Comparison of ENCODE assay signal across 9 cellular contexts in genomic region chr2:26001743-26002341, GRCh38. TPM values are rescaled to one million over a fixed set of nuclear protein-coding genes. Genes with fewer than 3 reads are reported as not detected.
DNase-seq lines count a peak whose midpoint lies in the region; ATAC-seq and TF ChIP-seq lines count a peak whose summit lies in the region.
"Had no signal": no experiment of that assay in that cellular context is flagged by ENCODE, and none has a peak within 500 bp of the region (broad histone marks: within the 10 kb centered on the region; RNA-seq: fewer than 3 reads in every experiment).

No MANE protein-coding gene starts in this region.

- ATAC-seq in left lobe of liver (peak; percentile 71), HG02884 (IDR thresholded peaks at IDR 0.05; ENCODE audit: unreplicated experiment) (no peak)
- ATAC-seq: GM12878 had no signal

- CTCF ChIA-PET in activated naive CD4-positive, alpha-beta T cell treated with anti-CD3 and anti-CD28 coated beads for 36 hours (lab: Charles Lee), result no interaction called here

- peak; percentile 61 for DNase-seq in KG1 (lab: John Stamatoyannopoulos, UW)
- DNase-seq in left lobe of liver (ENCODE audit: low spot score), result peak; percentile 77
- DNase-seq in activated naive CD8-positive, alpha-beta T cell treated with anti-CD3 and anti-CD28 coated beads for 36 hours, result no peak
- no peak for DNase-seq in kidney tubule cell (ENCODE audit: low spot score)
- DNase-seq in activated naive CD4-positive, alpha-beta T cell treated with anti-CD3 and anti-CD28 coated beads for 36 hours, result no peak

- peak overlapping the region; percentile 69 for H3K27ac ChIP-seq in temporal lobe (ENCODE audit: low read depth, low read length)

- no peak for TF ChIP-seq CTCF in brain (conservative IDR thresholded peaks at IDR 0.05)

- intact Hi-C loops in activated naive CD4-positive, alpha-beta T cell treated with anti-CD3 and anti-CD28 coated beads for 36 hours (cut with micrococcal nuclease), result no loop called here

- H3K27me3 Mint-ChIP-seq in brain, result peaks cover 7% of the 10 kb centered on the region
- peaks cover 4% of the 10 kb centered on the region for H3K27me3 Mint-ChIP-seq in activated naive CD8-positive, alpha-beta T cell treated with anti-CD3 and anti-CD28 coated beads for 36 hours
- no peaks in the 10 kb centered on the region for H3K27me3 Mint-ChIP-seq in activated naive CD4-positive, alpha-beta T cell treated with anti-CD3 and anti-CD28 coated beads for 36 hours (ENCODE audit: low read depth)

- H3K27ac Mint-ChIP-seq in brain, result peak overlapping the region; percentile 53 to 94 (median 83)
- no peak overlapping the region for H3K27ac Mint-ChIP-seq in activated naive CD8-positive, alpha-beta T cell treated with anti-CD3 and anti-CD28 coated beads for 36 hours
- no peak overlapping the region for H3K27ac Mint-ChIP-seq in activated naive CD4-positive, alpha-beta T cell treated with anti-CD3 and anti-CD28 coated beads for 36 hours

- H3K4me3 Mint-ChIP-seq in brain, result peak overlapping the region in 2 of 5 experiments; percentile 48 to 49
- no peak overlapping the region for H3K4me3 Mint-ChIP-seq in activated naive CD8-positive, alpha-beta T cell treated with anti-CD3 and anti-CD28 coated beads for 36 hours
- H3K4me3 Mint-ChIP-seq in activated naive CD4-positive, alpha-beta T cell treated with anti-CD3 and anti-CD28 coated beads for 36 hours, result no peak overlapping the region

- peaks cover 0 to 6% (median 0%) of the 10 kb centered on the region in 5 experiments for H3K9me3 Mint-ChIP-seq in brain
- no peaks in the 10 kb centered on the region for H3K9me3 Mint-ChIP-seq in activated naive CD8-positive, alpha-beta T cell treated with anti-CD3 and anti-CD28 coated beads for 36 hours
- no peaks in the 10 kb centered on the region for H3K9me3 Mint-ChIP-seq in activated naive CD4-positive, alpha-beta T cell treated with anti-CD3 and anti-CD28 coated beads for 36 hours

- no peaks in the 10 kb centered on the region for H3K36me3 Mint-ChIP-seq in brain
- no peaks in the 10 kb centered on the region for H3K36me3 Mint-ChIP-seq in activated naive CD8-positive, alpha-beta T cell treated with anti-CD3 and anti-CD28 coated beads for 36 hours
- no peaks in the 10 kb centered on the region for H3K36me3 Mint-ChIP-seq in activated naive CD4-positive, alpha-beta T cell treated with anti-CD3 and anti-CD28 coated beads for 36 hours (ENCODE audit: low read depth)

- H3K4me1 Mint-ChIP-seq in brain, result peaks cover 27% of the 10 kb centered on the region
- H3K4me1 Mint-ChIP-seq in activated naive CD8-positive, alpha-beta T cell treated with anti-CD3 and anti-CD28 coated beads for 36 hours, result no peaks in the 10 kb centered on the region
- peaks cover 2% of the 10 kb centered on the region for H3K4me1 Mint-ChIP-seq in activated naive CD4-positive, alpha-beta T cell treated with anti-CD3 and anti-CD28 coated beads for 36 hours (ENCODE audit: low read depth)

RNA-seq across cellular contexts. Expression of gene KIF3C, which starts 19.5 kb away (rescaled TPM):
- 74.7 TPM for polyA plus RNA-seq in brain (ENCODE audit: insufficient read depth, low read depth, low replicate concordance)
- total RNA-seq in left lobe of liver (0.86 TPM), temporal lobe (112 TPM)
- total RNA-seq in activated naive CD8-positive, alpha-beta T cell treated with anti-CD3 and anti-CD28 coated beads for 36 hours, result 1 to 10 TPM; 3.7 to 4.1 TPM
- total RNA-seq in activated naive CD4-positive, alpha-beta T cell treated with anti-CD3 and anti-CD28 coated beads for 36 hours, result 1 to 10 TPM; 3.0 to 3.4 TPM

RNA-seq across cellular contexts. Expression of gene RAB10, which starts 32.0 kb away (rescaled TPM):
- polyA plus RNA-seq in brain (ENCODE audit: insufficient read depth, low read depth, low replicate concordance), result 68.7 TPM
- total RNA-seq in left lobe of liver, result 49.6 TPM
- total RNA-seq in temporal lobe, result 114 TPM
- 100 to 1,000 TPM; 106 to 109 TPM for total RNA-seq in activated naive CD8-positive, alpha-beta T cell treated with anti-CD3 and anti-CD28 coated beads for 36 hours
- 10 to 100 TPM; 84.2 to 93.0 TPM for total RNA-seq in activated naive CD4-positive, alpha-beta T cell treated with anti-CD3 and anti-CD28 coated beads for 36 hours

Comparison
In these comparisons a context has a peak if more than half of its experiments do, and no peak if none do; other contexts are left out.
1. DNase-seq: peak in KG1 (single experiment) and left lobe of liver (single experiment); none in activated naive CD8-positive, alpha-beta T cell treated with anti-CD3 and anti-CD28 coated beads for 36 hours (single experiment), kidney tubule cell (single experiment) and activated naive CD4-positive, alpha-beta T cell treated with anti-CD3 and anti-CD28 coated beads for 36 hours (single experiment).
2. H3K27ac Mint-ChIP-seq: peak in brain (5 of 5); none in activated naive CD8-positive, alpha-beta T cell treated with anti-CD3 and anti-CD28 coated beads for 36 hours (single experiment) and activated naive CD4-positive, alpha-beta T cell treated with anti-CD3 and anti-CD28 coated beads for 36 hours (single experiment).
3. RNA of gene KIF3C, which starts 19.5 kb away (total RNA-seq): 112 TPM in temporal lobe (single experiment); 3.7 to 4.1 TPM in activated naive CD8-positive, alpha-beta T cell treated with anti-CD3 and anti-CD28 coated beads for 36 hours, 3.0 to 3.4 TPM in activated naive CD4-positive, alpha-beta T cell treated with anti-CD3 and anti-CD28 coated beads for 36 hours and 0.86 TPM in left lobe of liver (single experiment); every median in the first group is over 10 times any median in the second.